19 cellular contexts compared by ENCODE assay signal in the genomic region with DNA sequence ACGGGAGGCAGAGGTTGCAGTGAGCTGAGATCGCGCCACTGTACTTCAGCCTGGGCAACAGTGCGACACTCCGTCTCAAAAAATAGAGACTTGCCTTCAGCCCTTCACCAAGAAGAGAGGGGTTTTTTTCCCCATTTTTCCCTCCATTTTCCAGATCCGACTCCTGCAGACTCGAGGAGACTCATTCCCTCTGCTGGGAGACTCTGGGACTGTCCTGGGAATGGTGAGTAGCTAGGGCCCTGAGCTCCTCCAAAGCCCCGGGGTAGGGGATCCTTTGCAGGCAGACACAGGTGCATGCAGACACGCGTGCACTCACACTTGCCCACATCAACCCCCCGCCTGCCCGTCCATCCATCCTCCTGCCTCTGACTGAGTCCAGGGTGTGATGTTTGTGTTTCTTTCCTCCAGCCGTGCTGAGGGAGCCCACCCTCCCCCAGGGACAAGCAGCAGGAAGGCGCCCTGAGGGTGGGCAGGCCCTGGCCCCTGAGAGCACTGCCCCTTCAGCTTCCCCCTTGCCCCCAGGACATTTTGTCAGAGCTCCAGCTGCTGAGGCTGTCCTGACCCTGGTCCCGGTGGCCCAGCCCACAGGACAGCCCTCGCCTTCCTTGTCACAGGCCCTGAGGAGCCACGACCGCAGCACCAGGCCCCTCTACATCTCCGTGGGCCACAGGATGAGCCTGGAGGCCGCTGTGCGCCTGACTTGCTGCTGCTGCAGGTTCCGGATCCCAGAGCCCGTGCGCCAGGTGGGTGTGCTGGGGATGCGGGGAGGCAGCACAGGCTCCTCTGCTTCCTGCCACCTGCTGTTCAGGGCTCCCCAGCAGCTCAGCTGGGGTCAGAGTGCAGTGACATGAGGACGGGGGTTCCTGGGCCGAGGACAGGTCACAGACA. TPM values are rescaled to one million over a fixed set of nuclear protein-coding genes. Genes with fewer than 3 reads are reported as not detected.
DNase-seq lines count a peak whose midpoint lies in the region; TF ChIP-seq lines count a peak whose summit lies in the region.
"Had no signal": no experiment of that assay in that cellular context is flagged by ENCODE, and none has a peak within 500 bp of the region (broad histone marks: within the 10 kb centered on the region; RNA-seq: fewer than 3 reads in every experiment).

No MANE protein-coding gene starts in this region.

- H3K9me3 ChIP-seq in endodermal cell (ENCODE audit: control insufficient read depth, low read length), result no peaks in the 10 kb centered on the region
- no peaks in the 10 kb centered on the region for H3K9me3 ChIP-seq in smooth muscle cell (replicated peaks; ENCODE audit: low read depth)
- H3K9me3 ChIP-seq: esophagus muscularis mucosa, gastroesophageal sphincter, HAP-1, upper lobe of right lung had no signal

- intact Hi-C loops in dorsolateral prefrontal cortex (cut with DNase I), result loop anchor here (5.0 to 10.0 kb wide), 3 partner anchors 150 to 677 kb away; no protein-coding TSS in a partner anchor

- H3K4me3 Mint-ChIP-seq in HFFc6 (no peak overlapping the region), endodermal cell (no peak overlapping the region)
- H3K4me3 Mint-ChIP-seq: activated CD4-positive, alpha-beta T cell treated with anti-CD3 and anti-CD28 coated beads for 36 hours; activated naive CD4-positive, alpha-beta T cell treated with anti-CD3 and anti-CD28 coated beads, Interleukin-2, amount 50 U/mL, for 24 hours; activated T-helper 1 cell treated with anti-CD3 and anti-CD28 coated beads, Interleukin-12 subunit alpha, Interleukin-12 subunit beta, Interleukin-2, Interleukin-4 antibody, amounts not matched to agents 30 ng/mL and 10 ng/mL and 1 ng/mL, durations not matched to agents 14 hours and 24 hours and 36 hours; neural crest cell had no signal

- H3K4me2 ChIP-seq in smooth muscle cell, result no peak overlapping the region

- DNase-seq in DMS53 (lab: John Stamatoyannopoulos, UW), result peak; percentile 27
- DNase-seq in DMS53 treated with DMSO at 0.1 percent for 48 hours (lab: John Stamatoyannopoulos, UW; ENCODE audit: unreplicated experiment), result no peak
- DNase-seq in HFFc6, result no peak
- DNase-seq in endodermal cell, result peak; percentile 78
- no peak for DNase-seq in retinal pigment epithelial cell (ENCODE audit: low read depth)
- no peak for DNase-seq in smooth muscle cell (lab: John Stamatoyannopoulos, UW; ENCODE audit: unreplicated experiment)
- no peak for DNase-seq in globus pallidus (ENCODE audit: low spot score)
- DNase-seq in dorsolateral prefrontal cortex, result no peak
- DNase-seq: activated CD4-positive, alpha-beta T cell treated with anti-CD3 and anti-CD28 coated beads for 36 hours; effector CD4-positive, alpha-beta T cell; NCI-H524 treated with DMSO at 0.1 percent for 48 hours; stimulated activated CD4-positive, alpha-beta T cell treated with anti-CD3 and anti-CD28 coated beads, Interleukin-4, amount 100 ng/mL, for 4 hours; upper lobe of right lung had no signal

- H3K4me1 Mint-ChIP-seq in HFFc6 (ENCODE audit: low read depth) (no peaks in the 10 kb centered on the region), endodermal cell (peaks cover 4% of the 10 kb centered on the region)
- H3K4me1 Mint-ChIP-seq: neural crest cell had no signal

- no peaks in the 10 kb centered on the region for H3F3A ChIP-seq in smooth muscle cell (ENCODE audit: low read depth)

- no peaks in the 10 kb centered on the region for H3K9me3 Mint-ChIP-seq in HFFc6
- no peaks in the 10 kb centered on the region for H3K9me3 Mint-ChIP-seq in endodermal cell
- H3K9me3 Mint-ChIP-seq: activated naive CD4-positive, alpha-beta T cell treated with anti-CD3 and anti-CD28 coated beads, Interleukin-2, amount 50 U/mL, for 24 hours; activated T-helper 1 cell treated with anti-CD3 and anti-CD28 coated beads, Interleukin-12 subunit alpha, Interleukin-12 subunit beta, Interleukin-2, Interleukin-4 antibody, amounts not matched to agents 30 ng/mL and 10 ng/mL and 1 ng/mL, durations not matched to agents 14 hours and 24 hours and 36 hours; neural crest cell had no signal

- no peaks in the 10 kb centered on the region for H3K79me2 ChIP-seq in smooth muscle cell (ENCODE audit: low read depth)

- WGBS in endodermal cell (ENCODE audit: insufficient coverage in 1 of 2, insufficient read length in 1 of 2), 2 experiments, result 91% methylated on average over 19 to 27 of the region's 27 CpGs
- WGBS in smooth muscle cell (ENCODE audit: low lambda C conversion rate), result 87% methylated on average over 27 of the region's 27 CpGs

- TF ChIP-seq CTCF in HFFc6 (IDR thresholded peaks at IDR 0.05) (0 out of 2 replicates have a peak, but pooled peaks have one; percentile 16), endodermal cell (conservative IDR thresholded peaks at IDR 0.05) (peak; percentile 40), retinal pigment epithelial cell (conservative IDR thresholded peaks at IDR 0.05; ENCODE audit: low read depth, low read length) (peak; percentile 1), smooth muscle cell (IDR thresholded peaks at IDR 0.05; ENCODE audit: borderline replicate concordance, insufficient read depth, poor library complexity, severe bottlenecking) (no peak), dorsolateral prefrontal cortex (IDR thresholded peaks at IDR 0.05 in 54 of 56, conservative IDR thresholded peaks at IDR 0.05 in 2 of 56; ENCODE audit: low read depth in 1 of 56, partially characterized antibody in 56 of 56) (no peak)

- no peak overlapping the region for H3K4me3 ChIP-seq in endodermal cell (ENCODE audit: low read length)
- H3K4me3 ChIP-seq in retinal pigment epithelial cell (ENCODE audit: low read length), result no peak overlapping the region
- H3K4me3 ChIP-seq in smooth muscle cell, result no peak overlapping the region
- no peak overlapping the region for H3K4me3 ChIP-seq in dorsolateral prefrontal cortex
- H3K4me3 ChIP-seq: esophagus muscularis mucosa, gastroesophageal sphincter, HAP-1, upper lobe of right lung had no signal

- H3K27ac ChIP-seq in endodermal cell (ENCODE audit: low read depth, low read length) (no peak overlapping the region), smooth muscle cell (ENCODE audit: low read depth) (no peak overlapping the region), dorsolateral prefrontal cortex (no peak overlapping the region)
- H3K27ac ChIP-seq: esophagus muscularis mucosa, gastroesophageal sphincter, upper lobe of right lung had no signal

- no peaks in the 10 kb centered on the region for H3K27me3 ChIP-seq in endodermal cell (ENCODE audit: control insufficient read depth, insufficient read depth, low read length, poor library complexity, severe bottlenecking)
- H3K27me3 ChIP-seq in smooth muscle cell (ENCODE audit: low read depth), result no peaks in the 10 kb centered on the region
- no peaks in the 10 kb centered on the region for H3K27me3 ChIP-seq in dorsolateral prefrontal cortex
- H3K27me3 ChIP-seq: esophagus muscularis mucosa, gastroesophageal sphincter, upper lobe of right lung had no signal

- H3K27ac Mint-ChIP-seq in HFFc6 (no peak overlapping the region), endodermal cell (no peak overlapping the region)
- H3K27ac Mint-ChIP-seq: activated CD4-positive, alpha-beta T cell treated with anti-CD3 and anti-CD28 coated beads for 36 hours; activated naive CD4-positive, alpha-beta T cell treated with anti-CD3 and anti-CD28 coated beads, Interleukin-2, amount 50 U/mL, for 24 hours; activated T-helper 1 cell treated with anti-CD3 and anti-CD28 coated beads, Interleukin-12 subunit alpha, Interleukin-12 subunit beta, Interleukin-2, Interleukin-4 antibody, amounts not matched to agents 30 ng/mL and 10 ng/mL and 1 ng/mL, durations not matched to agents 14 hours and 24 hours and 36 hours had no signal

- H4K20me1 ChIP-seq in smooth muscle cell (ENCODE audit: low read depth), result peaks cover 22% of the 10 kb centered on the region

- H3K36me3 Mint-ChIP-seq in HFFc6 (ENCODE audit: low read depth) (peaks cover 5% of the 10 kb centered on the region; the same call in 1 of the 2 replicates), endodermal cell (ENCODE audit: low read depth) (peaks cover 4% of the 10 kb centered on the region)
- H3K36me3 Mint-ChIP-seq: activated naive CD4-positive, alpha-beta T cell treated with anti-CD3 and anti-CD28 coated beads, Interleukin-2, amount 50 U/mL, for 24 hours had no signal

- H3K9ac ChIP-seq in endodermal cell (ENCODE audit: extremely low read depth, low read length, poor library complexity, severe bottlenecking) (no peak overlapping the region), smooth muscle cell (ENCODE audit: low read depth) (no peak overlapping the region)

- no peak overlapping the region for H2AFZ ChIP-seq in smooth muscle cell (ENCODE audit: low read depth)

- H3K4me1 ChIP-seq in endodermal cell (ENCODE audit: control insufficient read depth, insufficient read depth, low read length) (peaks cover 5% of the 10 kb centered on the region), smooth muscle cell (ENCODE audit: low read depth) (no peaks in the 10 kb centered on the region)
- H3K4me1 ChIP-seq: HAP-1 had no signal

- H3K36me3 ChIP-seq in endodermal cell (ENCODE audit: control insufficient read depth, insufficient read depth, low read length), result peaks cover 1% of the 10 kb centered on the region
- no peaks in the 10 kb centered on the region for H3K36me3 ChIP-seq in smooth muscle cell (ENCODE audit: low read depth)
- H3K36me3 ChIP-seq: HAP-1 had no signal

- no peaks in the 10 kb centered on the region; the same call in 1 of the 2 replicates for H3K27me3 Mint-ChIP-seq in HFFc6 (ENCODE audit: insufficient read depth)
- H3K27me3 Mint-ChIP-seq in endodermal cell (ENCODE audit: insufficient read depth), result no peaks in the 10 kb centered on the region
- H3K27me3 Mint-ChIP-seq: activated CD4-positive, alpha-beta T cell treated with anti-CD3 and anti-CD28 coated beads for 36 hours; activated naive CD4-positive, alpha-beta T cell treated with anti-CD3 and anti-CD28 coated beads, Interleukin-2, amount 50 U/mL, for 24 hours had no signal

RNA-seq across cellular contexts. Expression of gene ENDOV, which starts 10.2 kb away (rescaled TPM):
- 10 to 100 TPM; 11.7 to 17.3 (median 13.7) TPM for total RNA-seq in HFFc6 (2021; fragmentation: NEBNext Ultra II Directional; extraction: Animal tissue kit (Norgen Biotek cat#: 25700))
- total RNA-seq in endodermal cell (10 to 100 TPM; 38.8 to 47.1 TPM), smooth muscle cell (22.2 and 31.6 TPM in 2 replicates), dorsolateral prefrontal cortex (10 to 100 TPM; 21.4 to 61.2 (median 36.5) TPM)
- polyA plus RNA-seq in endodermal cell (2013, experiment 1 of 2), result 33.2 TPM
- polyA plus RNA-seq in endodermal cell (2013, experiment 2 of 2), result 32.9 TPM
- polyA plus RNA-seq in smooth muscle cell, result 59.7 and 61.7 TPM in 2 replicates

RNA-seq across cellular contexts. Expression of gene NPTX1, which starts 51.3 kb away (rescaled TPM):
- total RNA-seq in HFFc6 (2021; fragmentation: NEBNext Ultra II Directional; extraction: Animal tissue kit (Norgen Biotek cat#: 25700)), result 1 to 10 TPM in 4 of 6 experiments, under 1 TPM in 2; 0.26 to 2.9 (median 2.6) TPM
- total RNA-seq in endodermal cell (1 to 10 TPM in 1 of 2 donors, under 1 TPM in 1; 0.24 to 2.3 TPM), smooth muscle cell (1.8 and 3.9 TPM in 2 replicates), dorsolateral prefrontal cortex (100 to 1,000 TPM in 119 of 120 experiments, 10 to 100 TPM in 1; 88.1 to 345 (median 239) TPM)
- 2.3 TPM for polyA plus RNA-seq in endodermal cell (2013, experiment 1 of 2)
- 1.2 TPM for polyA plus RNA-seq in endodermal cell (2013, experiment 2 of 2)
- polyA plus RNA-seq in smooth muscle cell, result 5.9 and 7.6 TPM in 2 replicates

Comparison
In these comparisons a context has a peak if more than half of its experiments do, and no peak if none do; other contexts are left out.
1. DNase-seq: peak in DMS53 (single experiment) and endodermal cell (single experiment); none in DMS53 treated with DMSO at 0.1 percent for 48 hours (single experiment), HFFc6 (single experiment), retinal pigment epithelial cell (single experiment), smooth muscle cell (single experiment), globus pallidus (single experiment) and dorsolateral prefrontal cortex (0 of 10).
2. CTCF ChIP-seq: peak in HFFc6 (single experiment), endodermal cell (single experiment) and retinal pigment epithelial cell (single experiment); none in smooth muscle cell (single experiment) and dorsolateral prefrontal cortex (0 of 56).
3. RNA of gene NPTX1, which starts 51.3 kb away (total RNA-seq): 88.1 to 345 TPM in dorsolateral prefrontal cortex; 0.26 to 2.9 TPM in HFFc6, 0.24 to 2.3 TPM in endodermal cell and 1.8 to 3.9 TPM in smooth muscle cell; every median in the first group is over 10 times any median in the second.